ENCODE assay signal across 16 cellular contexts in genomic region chr7:38524786-38525185, GRCh38.
A peak's percentile ranks its signal among the peaks of the same experiment; 100 is the strongest.
DNase-seq lines count a peak whose midpoint lies in the region; ATAC-seq and TF ChIP-seq lines count a peak whose summit lies in the region.
"Had no signal": no experiment of that assay in that cellular context is flagged by ENCODE, and none has a peak within 500 bp of the region (broad histone marks: within the 10 kb centered on the region; RNA-seq: fewer than 3 reads in every experiment).

No MANE protein-coding gene starts in this region.

- H3K9me3 ChIP-seq in adipocyte (ENCODE audit: control insufficient read depth, low read length), result no peaks in the 10 kb centered on the region

- no peaks in the 10 kb centered on the region for H3K27me3 ChIP-seq in adipocyte (replicated peaks; ENCODE audit: control insufficient read depth, insufficient read depth, low read length)

- no peak for TF ChIP-seq CTCF in fibroblast of mammary gland (conservative IDR thresholded peaks at IDR 0.05; ENCODE audit: control insufficient read depth, insufficient read depth, low read depth, low read length)

- no peaks in the 10 kb centered on the region for H3K4me1 ChIP-seq in adipocyte (ENCODE audit: control insufficient read depth, insufficient read depth, low read length)

- ATAC-seq in GM21390 (IDR thresholded peaks at IDR 0.05; ENCODE audit: unreplicated experiment), result no peak

- H3K4me3 ChIP-seq in adipocyte (ENCODE audit: low read length) (no peak overlapping the region), fibroblast of mammary gland (ENCODE audit: control insufficient read depth, low read depth, low read length) (no peak overlapping the region)

- DNase-seq in AG08395 (ENCODE audit: low spot score), result peak; percentile 15
- DNase-seq in Daoy (ENCODE audit: low read depth), result peak; percentile 58
- peak; percentile 10 for DNase-seq in adipocyte (ENCODE audit: low read depth)
- DNase-seq in fibroblast of mammary gland (ENCODE audit: low read depth), result peak; percentile 56
- no peak for DNase-seq in stimulated activated CD4-positive, alpha-beta T cell treated with anti-CD3 and anti-CD28 coated beads, Interleukin-4, amount 100 ng/mL, for 24 hours
- DNase-seq in NK-92 (lab: John Stamatoyannopoulos, UW; ENCODE audit: unreplicated experiment), result no peak
- DNase-seq: AML-193, KBM-7, NCI-H1092, NCI-H146, NCI-H226, NCI-H526, OCI-M1, RPMI8226, SIG-M5 had no signal

- H3K36me3 ChIP-seq in adipocyte (ENCODE audit: control insufficient read depth, insufficient read depth, low read length, severe bottlenecking), result no peaks in the 10 kb centered on the region

- no peak overlapping the region for H3K9ac ChIP-seq in adipocyte (ENCODE audit: low read length)

Comparison
In these comparisons a context has a peak if more than half of its experiments do, and no peak if none do; other contexts are left out.
1. DNase-seq: peak in AG08395 (single experiment), Daoy (single experiment), adipocyte (single experiment) and fibroblast of mammary gland (single experiment); none in stimulated activated CD4-positive, alpha-beta T cell treated with anti-CD3 and anti-CD28 coated beads, Interleukin-4, amount 100 ng/mL, for 24 hours (single experiment) and NK-92 (single experiment).